11 cellular contexts compared by ENCODE assay signal in the genomic region with DNA sequence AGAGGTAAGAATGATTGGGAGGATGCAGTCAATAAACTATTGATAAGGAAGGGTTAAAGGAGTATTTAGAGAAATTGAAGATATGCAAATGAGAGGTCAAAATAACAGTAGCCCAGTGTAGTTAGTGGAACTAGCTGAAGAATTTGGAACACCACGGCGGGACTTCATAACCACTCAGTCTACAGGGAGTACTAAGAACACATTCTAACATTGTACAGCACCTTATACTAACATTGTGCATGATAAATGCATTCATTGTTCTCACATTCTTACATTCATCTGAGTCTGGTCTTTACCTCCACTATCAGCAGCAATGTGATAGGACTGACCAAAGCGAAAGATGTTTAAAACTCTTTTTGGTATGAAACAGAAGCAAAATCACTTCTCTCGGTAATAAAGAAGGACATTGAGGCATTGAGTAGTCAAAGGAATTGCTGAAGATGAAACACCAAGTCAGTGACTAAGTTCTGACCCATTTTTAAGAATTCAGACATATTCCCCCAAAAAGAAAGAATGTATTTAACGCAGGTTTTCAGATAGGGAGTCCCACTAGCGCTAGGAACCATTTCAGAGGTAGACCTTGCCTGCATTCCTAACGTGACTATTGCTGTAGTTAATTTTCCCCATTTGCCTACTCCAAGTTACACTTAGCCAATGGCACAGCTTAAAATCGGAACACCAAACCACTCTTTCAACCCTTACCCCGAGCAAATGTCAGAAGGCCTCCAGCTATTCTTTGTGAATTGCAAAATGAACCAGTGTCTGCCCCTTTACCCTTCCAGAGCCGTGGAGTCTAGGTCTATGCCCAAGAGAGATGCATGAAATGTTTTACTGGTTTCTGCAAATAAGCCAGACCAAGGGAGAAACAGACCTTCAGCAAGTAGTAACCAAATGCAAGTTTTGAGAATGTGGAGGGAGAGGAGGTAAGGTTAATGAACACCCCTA.
A peak's percentile ranks its signal among the peaks of the same experiment; 100 is the strongest.
DNase-seq lines count a peak whose midpoint lies in the region; ATAC-seq, FAIRE-seq and TF ChIP-seq lines count a peak whose summit lies in the region.
"Had no signal": no experiment of that assay in that cellular context is flagged by ENCODE, and none has a peak within 500 bp of the region (broad histone marks: within the 10 kb centered on the region; RNA-seq: fewer than 3 reads in every experiment).

No MANE protein-coding gene starts in this region.

- no peak for FAIRE-seq in D721Med (lab: Jason Lieb, UNC)
- FAIRE-seq: GM12892 had no signal

- H3K4me3 ChIP-seq in BLaER1 treated with 17β-estradiol and CSF1 and Interleukin-3, amounts not matched to agents 10 nM and 100 nM = no peak overlapping the region
- H3K4me3 ChIP-seq in adipocyte (ENCODE audit: low read length) (no peak overlapping the region), liver (ENCODE audit: low read depth in 1 of 3, low read length in 3 of 3) (no peak overlapping the region), sigmoid colon (no peak overlapping the region)

- ATAC-seq in GM19395 (IDR thresholded peaks at IDR 0.05; ENCODE audit: unreplicated experiment) = no peak
- ATAC-seq: esophagus mucosa had no signal

- peak overlapping the region; percentile 12 to 97 (median 93); a peak in 20 of 22 replicates for H3K4me2 ChIP-seq in BLaER1 treated with 17β-estradiol and CSF1 and Interleukin-3, amounts not matched to agents 10 nM and 100 nM

- TF ChIP-seq POLR2A in sigmoid colon (IDR thresholded peaks at IDR 0.05) = no peak

- no peak for DNase-seq in adipocyte (ENCODE audit: low read depth)
- DNase-seq in sigmoid colon = peak; percentile 32
- no peak for DNase-seq in D721Med (ENCODE audit: insufficient read length, low spot score)
- DNase-seq in AML-193 (lab: John Stamatoyannopoulos, UW) = no peak
- no peak for DNase-seq in effector CD4-positive, alpha-beta T cell
- DNase-seq: activated CD4-positive, alpha-beta T cell treated with anti-CD3 and anti-CD28 coated beads for 4 hours had no signal

- no peak overlapping the region for H3K9ac ChIP-seq in BLaER1 treated with 17β-estradiol and CSF1 and Interleukin-3, amounts not matched to agents 10 nM and 100 nM
- H3K9ac ChIP-seq in adipocyte (ENCODE audit: low read length) = peak overlapping the region; percentile 9
- H3K9ac ChIP-seq in liver (ENCODE audit: low read depth in 1 of 2, low read length in 2 of 2) = peak overlapping the region in 1 of 2 donors; percentile 91

- peaks cover 46 to 76% (median 51%) of the 10 kb centered on the region in 10 experiments for H3K4me1 ChIP-seq in BLaER1 treated with 17β-estradiol and CSF1 and Interleukin-3, amounts not matched to agents 10 nM and 100 nM
- H3K4me1 ChIP-seq in adipocyte (ENCODE audit: control insufficient read depth, insufficient read depth, low read length) (peaks cover 78% of the 10 kb centered on the region), liver (ENCODE audit: control insufficient read depth in 4 of 4, insufficient read depth in 4 of 4, low read length in 3 of 4) (peaks cover 25 to 81% (median 58%) of the 10 kb centered on the region in 4 donors), sigmoid colon (peaks cover 2 to 86% (median 83%) of the 10 kb centered on the region in 4 donors)

- no peak for TF ChIP-seq EP300 in sigmoid colon (IDR thresholded peaks at IDR 0.05)

- no peak for TF ChIP-seq CTCF in liver (IDR thresholded peaks at IDR 0.05; ENCODE audit: low read depth, low read length, missing input control)
- no peak for TF ChIP-seq CTCF in sigmoid colon (IDR thresholded peaks at IDR 0.05)
- TF ChIP-seq CTCF in D721Med (IDR thresholded peaks at IDR 0.05; ENCODE audit: insufficient read depth, missing control alignments) = no peak

- no peaks in the 10 kb centered on the region for H3K27me3 ChIP-seq in BLaER1 treated with 17β-estradiol and CSF1 and Interleukin-3, amounts not matched to agents 10 nM and 100 nM
- H3K27me3 ChIP-seq in adipocyte (replicated peaks; ENCODE audit: control insufficient read depth, insufficient read depth, low read length) (no peaks in the 10 kb centered on the region), liver (ENCODE audit: control insufficient read depth in 4 of 4, insufficient read depth in 4 of 4, low read length in 3 of 4) (no peaks in the 10 kb centered on the region), sigmoid colon (no peaks in the 10 kb centered on the region)

- no peaks in the 10 kb centered on the region for H3K9me3 ChIP-seq in BLaER1 treated with 17β-estradiol and CSF1 and Interleukin-3, amounts not matched to agents 10 nM and 100 nM (replicated peaks in 1 of 11)
- H3K9me3 ChIP-seq in adipocyte (ENCODE audit: control insufficient read depth, low read length) = no peaks in the 10 kb centered on the region
- no peaks in the 10 kb centered on the region for H3K9me3 ChIP-seq in liver (ENCODE audit: control insufficient read depth in 4 of 4, low read length in 3 of 4)
- H3K9me3 ChIP-seq in sigmoid colon = no peaks in the 10 kb centered on the region

- intact Hi-C loops in sigmoid colon (cut with DNase I) = no loop called here

- no peaks in the 10 kb centered on the region for H4K20me1 ChIP-seq in BLaER1 treated with 17β-estradiol and CSF1 and Interleukin-3, amounts not matched to agents 10 nM and 100 nM

- no peak overlapping the region for H3K27ac ChIP-seq in BLaER1 treated with 17β-estradiol and CSF1 and Interleukin-3, amounts not matched to agents 10 nM and 100 nM
- H3K27ac ChIP-seq in liver (ENCODE audit: low read depth in 1 of 2, low read length in 2 of 2) = peak overlapping the region; percentile 92 to 98
- peak overlapping the region; percentile 94 to 97 (median 96) for H3K27ac ChIP-seq in sigmoid colon

- no peaks in the 10 kb centered on the region for H3K36me3 ChIP-seq in BLaER1 treated with 17β-estradiol and CSF1 and Interleukin-3, amounts not matched to agents 10 nM and 100 nM
- H3K36me3 ChIP-seq in adipocyte (ENCODE audit: control insufficient read depth, insufficient read depth, low read length, severe bottlenecking) = no peaks in the 10 kb centered on the region
- H3K36me3 ChIP-seq in liver (ENCODE audit: control insufficient read depth in 4 of 4, insufficient read depth in 3 of 4, low read depth in 1 of 4, low read length in 3 of 4) = no peaks in the 10 kb centered on the region
- no peaks in the 10 kb centered on the region for H3K36me3 ChIP-seq in sigmoid colon

- 44% methylated on average over 10 of the region's 10 CpGs for WGBS in liver
- 59 to 76% methylated on average over 10 of the region's 10 CpGs for WGBS in sigmoid colon, 2 donors

- no peak for TF ChIP-seq RAD21 in liver (IDR thresholded peaks at IDR 0.05)

TF ChIP-seq in liver, 16 proteins besides CTCF, POLR2A, EP300 and RAD21:
- TF ChIP-seq JUND (IDR thresholded peaks at IDR 0.05) (no peak), HNF4A (conservative IDR thresholded peaks at IDR 0.05) (peak in 1 of 2 donors; percentile 36), TAF1 (conservative IDR thresholded peaks at IDR 0.05) (no peak)

Comparison
In these comparisons a context has a peak if more than half of its experiments do, and no peak if none do; other contexts are left out.
1. H3K27ac ChIP-seq: peak in liver (2 of 2) and sigmoid colon (4 of 4); none in BLaER1 treated with 17β-estradiol and CSF1 and Interleukin-3, amounts not matched to agents 10 nM and 100 nM (0 of 11).